ENCODE assay signal across 8 cellular contexts in genomic region chr15:70259030-70259424, GRCh38.
DNase-seq lines count a peak whose midpoint lies in the region; ATAC-seq lines count a peak whose summit lies in the region.

No MANE protein-coding gene starts in this region.

- H3K4me3 ChIP-seq in Karpas-422 (ENCODE audit: low read length) = no peak overlapping the region

- no peaks in the 10 kb centered on the region for H3K36me3 ChIP-seq in Karpas-422 (ENCODE audit: insufficient read depth, low read length)

- H3K4me3 Mint-ChIP-seq in activated T-cell treated with anti-CD3 and anti-CD28 coated beads, Interleukin-2, amount 50 U/mL, for 4 hours = peak overlapping the region; percentile 56

- H3K4me1 Mint-ChIP-seq in activated T-cell treated with anti-CD3 and anti-CD28 coated beads, Interleukin-2, amount 50 U/mL, for 4 hours (ENCODE audit: low read depth) = peaks cover 49% of the 10 kb centered on the region

- H3K9me2 ChIP-seq in Karpas-422 (replicated peaks; ENCODE audit: insufficient read depth, low read length) = no peaks in the 10 kb centered on the region

- H3K79me2 ChIP-seq in Karpas-422 (ENCODE audit: low read length) = no peaks in the 10 kb centered on the region

- no peaks in the 10 kb centered on the region for H3K9me3 Mint-ChIP-seq in activated T-cell treated with anti-CD3 and anti-CD28 coated beads, Interleukin-2, amount 50 U/mL, for 4 hours

- no peaks in the 10 kb centered on the region for H3K27me3 ChIP-seq in Karpas-422 (ENCODE audit: low read length)

- 0 out of 2 replicates have a peak overlapping the region, but pooled peaks have one; percentile 13 for H3K9ac ChIP-seq in Karpas-422 (ENCODE audit: low read length)

- intact Hi-C loops in sciatic nerve (cut with DNase I) = no loop called here

- no peaks in the 10 kb centered on the region for H3K36me3 Mint-ChIP-seq in activated T-cell treated with anti-CD3 and anti-CD28 coated beads, Interleukin-2, amount 50 U/mL, for 4 hours (ENCODE audit: insufficient read depth)

- no peaks in the 10 kb centered on the region for H3K9me3 ChIP-seq in Karpas-422 (ENCODE audit: low read length)

- H3K27me3 Mint-ChIP-seq in activated T-cell treated with anti-CD3 and anti-CD28 coated beads, Interleukin-2, amount 50 U/mL, for 4 hours (ENCODE audit: low read depth) = no peaks in the 10 kb centered on the region

- no peak overlapping the region for H3K27ac ChIP-seq in Karpas-422 (ENCODE audit: low read length)

- no peak overlapping the region for H2AFZ ChIP-seq in Karpas-422 (ENCODE audit: low read length)

- peak; percentile 58 for DNase-seq in GM03348 (ENCODE audit: low spot score)
- DNase-seq in Karpas-422 = no peak
- peak; percentile 52 for DNase-seq in activated T-cell treated with anti-CD3 and anti-CD28 coated beads, Interleukin-2, amount 50 U/mL, for 4 hours
- DNase-seq in glomerular visceral epithelial cell (ENCODE audit: extremely low spot score) = peak; percentile 51
- peak; percentile 84 for DNase-seq in sciatic nerve (ENCODE audit: low spot score)
- no peak for DNase-seq in HuH-7 (ENCODE audit: low spot score)
- DNase-seq in NCI-H1105 (lab: John Stamatoyannopoulos, UW) = no peak

- H3K4me1 ChIP-seq in Karpas-422 (ENCODE audit: low read length) = peaks cover 57% of the 10 kb centered on the region

- peak overlapping the region; percentile 20 for H3K4me2 ChIP-seq in Karpas-422 (ENCODE audit: low read depth, low read length, poor library complexity, severe bottlenecking)

- H4K20me1 ChIP-seq in Karpas-422 (ENCODE audit: insufficient read depth, low read depth, low read length) = no peaks in the 10 kb centered on the region

- peak; percentile 26 to 27 for ATAC-seq in activated T-cell treated with anti-CD3 and anti-CD28 coated beads, Interleukin-2, amount 50 U/mL, for 4 hours
- ATAC-seq in sciatic nerve (peak; percentile 76), HG02852 (IDR thresholded peaks at IDR 0.05; ENCODE audit: unreplicated experiment) (no peak)

Comparison
In these comparisons a context has a peak if more than half of its experiments do, and no peak if none do; other contexts are left out.
1. DNase-seq: peak in GM03348 (single experiment), activated T-cell treated with anti-CD3 and anti-CD28 coated beads, Interleukin-2, amount 50 U/mL, for 4 hours (single experiment), glomerular visceral epithelial cell (single experiment) and sciatic nerve (single experiment); none in Karpas-422 (single experiment), HuH-7 (single experiment) and NCI-H1105 (single experiment).